Comparison of ENCODE assay signal across 18 cellular contexts in genomic region chr10:1308415-1308814, GRCh38.
"Had no signal": no experiment of that assay in that cellular context is flagged by ENCODE, and none has a peak within 500 bp of the region (broad histone marks: within the 10 kb centered on the region; RNA-seq: fewer than 3 reads in every experiment).

No MANE protein-coding gene starts in this region.

- ATAC-seq: naive thymus-derived CD4-positive, alpha-beta T cell; right cardiac atrium; stimulated activated effector memory CD8-positive, alpha-beta T cell treated with anti-CD3 and anti-CD28 coated beads, Interleukin-12 subunit alpha, Interleukin-12 subunit beta, amount 100 ng/mL, for 72 hours; stimulated activated naive CD8-positive, alpha-beta T cell treated with anti-CD3 and anti-CD28 coated beads, Interleukin-15, Interleukin-2, amounts not matched to agents 100 U/mL and 50 U/mL, for 24 hours had no signal

- H3K27ac ChIP-seq: dorsolateral prefrontal cortex, hepatocyte, neutrophil, suprapubic skin, thyroid gland, upper lobe of left lung had no signal

- H3K4me1 ChIP-seq: suprapubic skin, thyroid gland, upper lobe of left lung had no signal

- H3K36me3 ChIP-seq: neutrophil, suprapubic skin, thyroid gland, upper lobe of left lung had no signal

- H3K9me3 ChIP-seq: neutrophil, suprapubic skin, thyroid gland, upper lobe of left lung had no signal

- H3K4me3 ChIP-seq: dorsolateral prefrontal cortex, hepatocyte, smooth muscle cell, suprapubic skin, thyroid gland, upper lobe of left lung had no signal

- H3K27me3 ChIP-seq: hepatocyte, neutrophil, suprapubic skin, thyroid gland, upper lobe of left lung had no signal

- H3K4me2 ChIP-seq: hepatocyte, smooth muscle cell had no signal

- H2AFZ ChIP-seq: hepatocyte had no signal

- DNase-seq: cortex of kidney; dorsolateral prefrontal cortex; effector CD8-positive, alpha-beta T cell; foreskin melanocyte; kidney glomerular epithelial cell; naive thymus-derived CD4-positive, alpha-beta T cell; nephron progenitor cell; right cardiac atrium; stimulated activated CD4-positive, alpha-beta T cell treated with anti-CD3 and anti-CD28 coated beads, Interleukin-4, amount 100 ng/mL, for 1 hour; stimulated activated CD8-positive, alpha-beta memory T cell treated with anti-CD3 and anti-CD28 coated beads, Interleukin-4, amount 100 ng/mL, for 48 hours; stimulated activated naive CD8-positive, alpha-beta T cell treated with anti-CD3 and anti-CD28 coated beads, Interleukin-15, Interleukin-2, amounts not matched to agents 100 U/mL and 50 U/mL, for 24 hours; thyroid gland; upper lobe of left lung had no signal
